ENCODE assay signal across 8 cellular contexts in genomic region chr11:133821776-133822175, GRCh38. TPM values are rescaled to one million over a fixed set of nuclear protein-coding genes. Genes with fewer than 3 reads are reported as not detected.
DNase-seq lines count a peak whose midpoint lies in the region; ATAC-seq and TF ChIP-seq lines count a peak whose summit lies in the region.

No MANE protein-coding gene starts in this region.

- H3K27ac Mint-ChIP-seq in CD8-positive, alpha-beta memory T cell, result no peak overlapping the region

- TF ChIP-seq CTCF in liver (IDR thresholded peaks at IDR 0.05; ENCODE audit: low read depth, low read length, missing input control), result peak; percentile 53

- WGBS in liver, result 26% methylated on average over 8 of the region's 8 CpGs

- CTCF ChIA-PET in CD8-positive, alpha-beta memory T cell (lab: Charles Lee), result no interaction called here

- TF ChIP-seq RAD21 in liver (IDR thresholded peaks at IDR 0.05), result peak; percentile 66 to 75

- peaks cover 7 to 11% of the 10 kb centered on the region in 2 donors for H3K27me3 Mint-ChIP-seq in CD8-positive, alpha-beta memory T cell

- H3K27ac ChIP-seq in liver (ENCODE audit: low read depth in 1 of 2, low read length in 2 of 2), result no peak overlapping the region
- H3K27ac ChIP-seq in CD8-positive, alpha-beta memory T cell (ENCODE audit: low read depth, low read length), result no peak overlapping the region

- in situ Hi-C loops in T47D (cut with HindIII; ENCODE audit: low pct_unique_long_range_greater_than_20kb, low sequenced_read_pairs), result no loop called here

- H3K9me3 Mint-ChIP-seq in CD8-positive, alpha-beta memory T cell, result peaks cover 0 to 3% (median 0%) of the 10 kb centered on the region in 5 donors

- H3K4me3 ChIP-seq in liver (ENCODE audit: low read depth in 1 of 3, low read length in 3 of 3), result no peak overlapping the region
- no peak overlapping the region for H3K4me3 ChIP-seq in CD8-positive, alpha-beta memory T cell (ENCODE audit: low read length)

- H3K4me1 Mint-ChIP-seq in CD8-positive, alpha-beta memory T cell, result no peaks in the 10 kb centered on the region

- H3K9ac ChIP-seq in liver (ENCODE audit: low read depth in 1 of 2, low read length in 2 of 2), result no peak overlapping the region

- no peaks in the 10 kb centered on the region for H3K36me3 ChIP-seq in liver (ENCODE audit: control insufficient read depth in 4 of 4, insufficient read depth in 3 of 4, low read depth in 1 of 4, low read length in 3 of 4)
- H3K36me3 ChIP-seq in CD8-positive, alpha-beta memory T cell (ENCODE audit: insufficient read depth, low read length), result no peaks in the 10 kb centered on the region

- POLR2A ChIA-PET in CD8-positive, alpha-beta memory T cell (lab: Charles Lee), result no interaction called here

- ATAC-seq in HG02852 (IDR thresholded peaks at IDR 0.05; ENCODE audit: unreplicated experiment), result peak; percentile 69

- peaks cover 0 to 3% (median 1%) of the 10 kb centered on the region in 4 donors for H3K27me3 ChIP-seq in liver (ENCODE audit: control insufficient read depth in 4 of 4, insufficient read depth in 4 of 4, low read length in 3 of 4)
- no peaks in the 10 kb centered on the region for H3K27me3 ChIP-seq in CD8-positive, alpha-beta memory T cell (ENCODE audit: insufficient read depth, low read length, poor library complexity, severe bottlenecking)

- H3K4me1 ChIP-seq in liver (ENCODE audit: control insufficient read depth in 4 of 4, insufficient read depth in 4 of 4, low read length in 3 of 4), result no peaks in the 10 kb centered on the region
- H3K4me1 ChIP-seq in CD8-positive, alpha-beta memory T cell (ENCODE audit: insufficient read depth, low read length), result no peaks in the 10 kb centered on the region

- no peaks in the 10 kb centered on the region for H3K36me3 Mint-ChIP-seq in CD8-positive, alpha-beta memory T cell

- peak; percentile 51 for DNase-seq in stimulated activated CD4-positive, alpha-beta T cell treated with anti-CD3 and anti-CD28 coated beads, Interleukin-15, amount 100 ng/mL, for 24 hours
- no peak for DNase-seq in stimulated activated CD4-positive, alpha-beta T cell treated with anti-CD3 and anti-CD28 coated beads, Interleukin-4, amount 100 ng/mL, for 24 hours
- DNase-seq in NCI-H524 treated with DMSO at 0.1 percent for 48 hours (lab: John Stamatoyannopoulos, UW) (peak; percentile 15), T47D (ENCODE audit: low read depth in 1 of 2, low spot score in 1 of 2) (peak; percentile 91), HPDE6-E6E7 (ENCODE audit: extremely low spot score) (no peak)
- DNase-seq in CD8-positive, alpha-beta memory T cell, result no peak

- H3K4me3 Mint-ChIP-seq in CD8-positive, alpha-beta memory T cell, result no peak overlapping the region

- H3K9me3 ChIP-seq in liver (ENCODE audit: control insufficient read depth in 4 of 4, low read length in 3 of 4), result no peaks in the 10 kb centered on the region
- no peaks in the 10 kb centered on the region for H3K9me3 ChIP-seq in CD8-positive, alpha-beta memory T cell (ENCODE audit: low read length)

TF ChIP-seq in liver, 16 proteins besides CTCF, POLR2A, EP300 and RAD21:
- TF ChIP-seq ZBTB33 (IDR thresholded peaks at IDR 0.05), result no peak
- no peak for TF ChIP-seq EGR1 (IDR thresholded peaks at IDR 0.05; ENCODE audit: low read depth in 2 of 2)
- no peak for TF ChIP-seq YY1 (IDR thresholded peaks at IDR 0.05)
- TF ChIP-seq REST (IDR thresholded peaks at IDR 0.05), result no peak
- TF ChIP-seq GABPA (IDR thresholded peaks at IDR 0.05 in 1 of 2, conservative IDR thresholded peaks at IDR 0.05 in 1 of 2), result no peak
- no peak for TF ChIP-seq FOXA2 (IDR thresholded peaks at IDR 0.05)
- no peak for TF ChIP-seq RXRA (IDR thresholded peaks at IDR 0.05)
- no peak for TF ChIP-seq HNF4G (IDR thresholded peaks at IDR 0.05)
- no peak for TF ChIP-seq MAX (IDR thresholded peaks at IDR 0.05)
- no peak for TF ChIP-seq JUND (IDR thresholded peaks at IDR 0.05)
- no peak for TF ChIP-seq SP1 (IDR thresholded peaks at IDR 0.05)
- TF ChIP-seq HNF4A (conservative IDR thresholded peaks at IDR 0.05), result no peak
- no peak for TF ChIP-seq TAF1 (conservative IDR thresholded peaks at IDR 0.05)
- TF ChIP-seq NR2F2 (IDR thresholded peaks at IDR 0.05), result no peak
- TF ChIP-seq FOXA1 (IDR thresholded peaks at IDR 0.05), result no peak
- TF ChIP-seq ATF3 (IDR thresholded peaks at IDR 0.05), result no peak
TF ChIP-seq in liver: peak in this region for 0.

RNA-seq across cellular contexts. Expression of gene SPATA19, which starts 23.5 kb away (rescaled TPM):
- total RNA-seq in liver, result not detected
- not detected for polyA plus RNA-seq in liver
- total RNA-seq in CD8-positive, alpha-beta memory T cell, result not detected
- not detected for polyA plus RNA-seq in CD8-positive, alpha-beta memory T cell

Comparison
In these comparisons a context has a peak if more than half of its experiments do, and no peak if none do; other contexts are left out.
1. DNase-seq: peak in stimulated activated CD4-positive, alpha-beta T cell treated with anti-CD3 and anti-CD28 coated beads, Interleukin-15, amount 100 ng/mL, for 24 hours (single experiment), NCI-H524 treated with DMSO at 0.1 percent for 48 hours (single experiment) and T47D (2 of 2); none in stimulated activated CD4-positive, alpha-beta T cell treated with anti-CD3 and anti-CD28 coated beads, Interleukin-4, amount 100 ng/mL, for 24 hours (single experiment), CD8-positive, alpha-beta memory T cell (0 of 5) and HPDE6-E6E7 (single experiment).